29 cellular contexts compared by ENCODE assay signal in the genomic region with DNA sequence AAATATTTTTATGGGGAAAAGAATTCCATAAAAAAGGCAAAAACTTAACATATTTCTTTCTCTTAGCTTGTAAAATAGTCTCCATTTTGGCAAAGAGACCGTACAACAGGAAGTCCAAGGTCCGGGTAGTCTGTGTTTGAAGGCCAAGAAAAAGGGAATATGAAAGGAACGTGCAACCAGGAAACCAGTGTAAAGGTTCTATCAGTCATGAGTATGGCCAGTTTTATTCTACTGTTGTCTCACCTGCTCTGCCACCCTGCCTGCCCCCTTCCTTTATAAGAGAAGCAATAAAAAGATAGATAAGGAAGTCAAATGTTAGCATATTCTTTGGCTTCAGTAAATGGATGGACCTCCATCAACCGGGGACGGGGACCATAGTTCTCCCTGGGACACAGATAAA.
"Had no signal": no experiment of that assay in that cellular context is flagged by ENCODE, and none has a peak within 500 bp of the region (broad histone marks: within the 10 kb centered on the region; RNA-seq: fewer than 3 reads in every experiment).

No MANE protein-coding gene starts in this region.

- FAIRE-seq: bronchial epithelial cell had no signal

- ATAC-seq: activated naive CD8-positive, alpha-beta T cell treated with anti-CD3 and anti-CD28 coated beads, Interleukin-2, amount 50 U/mL, for 24 hours; activated T-cell treated with anti-CD3 and anti-CD28 coated beads, Interleukin-2, amount 50 U/mL, for 4 hours had no signal

- H3K4me2 ChIP-seq: KMS-11 had no signal

- H3K9ac ChIP-seq: KMS-11 had no signal

- DNase-seq: activated B cell treated with CpG ODN at 0.5 μM for 24 hours; activated CD4-positive, alpha-beta memory T cell treated with anti-CD3 and anti-CD28 coated beads for 36 hours; activated CD4-positive, alpha-beta T cell treated with anti-CD3 and anti-CD28 coated beads for 4 hours; activated CD4-positive, alpha-beta T cell treated with anti-CD3 and anti-CD28 coated beads, Interleukin-2, amount 50 U/mL, for 1 hour; activated CD4-positive, CD25-positive, alpha-beta regulatory T cell treated with anti-CD3 and anti-CD28 coated beads, Interleukin-2, amount 50 U/mL, for 72 hours; activated CD8-positive, alpha-beta memory T cell treated with anti-CD3 and anti-CD28 coated beads, Interleukin-2, amount 50 U/mL, for 4 hours; activated effector memory CD4-positive, alpha-beta T cell treated with Interleukin-2 at 50 U/mL for 16 hours; activated naive CD4-positive, alpha-beta T cell treated with anti-CD3 and anti-CD28 coated beads, Interleukin-2, amount 10 ng/mL, durations not matched to agents 7 days and 5 days; activated naive CD8-positive, alpha-beta T cell treated with anti-CD3 and anti-CD28 coated beads, Interleukin-2, amount 50 U/mL, for 24 hours; activated T-cell treated with anti-CD3 and anti-CD28 coated beads for 4 hours; activated T-cell treated with anti-CD3 and anti-CD28 coated beads, Interleukin-2, amount 50 U/mL, for 4 hours; anterior cingulate cortex; caudate nucleus; NCI-H1105; NCI-H1436; NCI-H187 treated with DMSO at 0.1 percent for 48 hours; NCI-H2081; NCI-H2171 treated with DMSO at 0.1 percent for 48 hours; NCI-H226; NCI-H524 treated with DMSO at 0.1 percent for 48 hours; NK-92 treated with Interleukin-12 subunit alpha and Interleukin-12 subunit beta, amount 100 ng/mL, for 24 hours; Right ventricle myocardium superior; SW 1271; T-helper 1 cell; T-helper 2 cell; T-helper 9 cell had no signal

- H3K27ac ChIP-seq: KMS-11, VCaP had no signal
